In the genomic region with DNA sequence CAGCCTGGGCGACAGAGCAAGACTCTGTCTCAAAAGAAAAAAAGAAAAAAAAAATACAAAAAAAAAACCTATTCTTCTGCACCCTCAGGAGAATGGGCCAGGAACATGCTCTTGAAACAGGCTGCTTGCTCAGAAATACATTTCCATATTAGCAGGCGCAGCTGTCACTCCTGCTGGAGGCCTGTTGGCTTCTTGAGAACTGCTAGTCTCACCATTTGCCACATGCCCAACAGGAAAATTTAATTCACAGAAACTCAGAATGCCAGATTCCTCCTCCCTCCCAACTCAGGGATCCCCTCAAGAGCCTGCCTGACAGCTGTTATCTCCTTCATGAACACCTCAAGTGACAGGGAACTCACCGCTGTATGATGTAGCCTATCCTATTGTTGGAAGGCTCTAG, we compare ENCODE assay signal across 17 cellular contexts.
A peak's percentile ranks its signal among the peaks of the same experiment; 100 is the strongest.
DNase-seq lines count a peak whose midpoint lies in the region; ATAC-seq and TF ChIP-seq lines count a peak whose summit lies in the region.
"Had no signal": no experiment of that assay in that cellular context is flagged by ENCODE, and none has a peak within 500 bp of the region (broad histone marks: within the 10 kb centered on the region; RNA-seq: fewer than 3 reads in every experiment).

No MANE protein-coding gene starts in this region.

- no peaks in the 10 kb centered on the region for H3K9me3 Mint-ChIP-seq in activated CD4-positive, alpha-beta T cell treated with anti-CD3 and anti-CD28 coated beads, Interleukin-2, amount 10 ng/mL, durations not matched to agents 7 days and 5 days
- no peaks in the 10 kb centered on the region for H3K9me3 Mint-ChIP-seq in neural progenitor cell
- H3K9me3 Mint-ChIP-seq: CD8-positive, alpha-beta memory T cell; IgD-negative memory B cell had no signal

- TF ChIP-seq POLR2A in ovary (IDR thresholded peaks at IDR 0.05): no peak

- CTCF ChIA-PET in activated CD4-positive, alpha-beta T cell treated with anti-CD3 and anti-CD28 coated beads, Interleukin-2, amount 10 ng/mL, durations not matched to agents 7 days and 5 days (lab: Charles Lee): interaction anchor here (1.8 kb wide), 1 partner anchor 16 kb away, joined by 5 read pairs; no protein-coding TSS in a partner anchor

- H3K4me1 Mint-ChIP-seq in activated CD4-positive, alpha-beta T cell treated with anti-CD3 and anti-CD28 coated beads, Interleukin-2, amount 10 ng/mL, durations not matched to agents 7 days and 5 days: peaks cover 26% of the 10 kb centered on the region
- peaks cover 38% of the 10 kb centered on the region for H3K4me1 Mint-ChIP-seq in neural progenitor cell
- H3K4me1 Mint-ChIP-seq in T-helper 17 cell: peaks cover 11% of the 10 kb centered on the region
- H3K4me1 Mint-ChIP-seq: IgD-negative memory B cell had no signal

- no peak for ATAC-seq in T-helper 17 cell
- ATAC-seq in HG02763 (IDR thresholded peaks at IDR 0.05; ENCODE audit: unreplicated experiment): no peak
- ATAC-seq: PC-3 had no signal

- H3K27ac Mint-ChIP-seq in activated CD4-positive, alpha-beta T cell treated with anti-CD3 and anti-CD28 coated beads, Interleukin-2, amount 10 ng/mL, durations not matched to agents 7 days and 5 days: peak overlapping the region; percentile 19
- H3K27ac Mint-ChIP-seq in neural progenitor cell: peak overlapping the region; percentile 95
- H3K27ac Mint-ChIP-seq in T-helper 17 cell: no peak overlapping the region
- H3K27ac Mint-ChIP-seq: IgD-negative memory B cell had no signal

- H3K4me3 ChIP-seq in neural progenitor cell (no peak overlapping the region), ovary (no peak overlapping the region)
- H3K4me3 ChIP-seq: BLaER1 treated with 17β-estradiol and CSF1 and Interleukin-3, amounts not matched to agents 10 nM and 100 nM; SJSA1 had no signal

- no peak overlapping the region for H3K9ac ChIP-seq in neural progenitor cell
- H3K9ac ChIP-seq: BLaER1 treated with 17β-estradiol and CSF1 and Interleukin-3, amounts not matched to agents 10 nM and 100 nM had no signal

- peaks cover 57% of the 10 kb centered on the region for H3F3A ChIP-seq in neural progenitor cell (ENCODE audit: low read depth)

- TF ChIP-seq CTCF in neural progenitor cell (IDR thresholded peaks at IDR 0.05) (no peak), ovary (IDR thresholded peaks at IDR 0.05) (no peak)

- no peaks in the 10 kb centered on the region for H4K20me1 ChIP-seq in neural progenitor cell (ENCODE audit: low read depth)
- H4K20me1 ChIP-seq: BLaER1 treated with 17β-estradiol and CSF1 and Interleukin-3, amounts not matched to agents 10 nM and 100 nM had no signal

- H3K4me2 ChIP-seq in neural progenitor cell: no peak overlapping the region

- H2AFZ ChIP-seq in neural progenitor cell (replicated peaks): no peak overlapping the region

- H3K4me3 Mint-ChIP-seq in activated CD4-positive, alpha-beta T cell treated with anti-CD3 and anti-CD28 coated beads, Interleukin-2, amount 10 ng/mL, durations not matched to agents 7 days and 5 days: no peak overlapping the region
- no peak overlapping the region for H3K4me3 Mint-ChIP-seq in neural progenitor cell
- no peak overlapping the region for H3K4me3 Mint-ChIP-seq in T-helper 17 cell
- H3K4me3 Mint-ChIP-seq: CD8-positive, alpha-beta memory T cell; IgD-negative memory B cell had no signal

- H3K4me1 ChIP-seq in neural progenitor cell (peaks cover 45% of the 10 kb centered on the region), ovary (ENCODE audit: insufficient read depth) (peaks cover 2% of the 10 kb centered on the region)
- H3K4me1 ChIP-seq: SJSA1 had no signal

- intact Hi-C loops in ovary (cut with DNase I): loop anchor here in 3 of 4 donors (5.0 to 10.0 kb wide), 2 partner anchors 176 to 208 kb away; no protein-coding TSS in a partner anchor

- WGBS in ovary, 3 donors: 94 to 100% (median 96%) methylated on average over 3 of the region's 3 CpGs

- H3K79me2 ChIP-seq in neural progenitor cell (ENCODE audit: low read depth): no peaks in the 10 kb centered on the region

- POLR2A ChIA-PET in activated CD4-positive, alpha-beta T cell treated with anti-CD3 and anti-CD28 coated beads, Interleukin-2, amount 10 ng/mL, durations not matched to agents 7 days and 5 days (lab: Charles Lee): no interaction called here

- H3K27me3 ChIP-seq in neural progenitor cell: no peaks in the 10 kb centered on the region
- no peaks in the 10 kb centered on the region for H3K27me3 ChIP-seq in ovary
- H3K27me3 ChIP-seq: BLaER1 treated with 17β-estradiol and CSF1 and Interleukin-3, amounts not matched to agents 10 nM and 100 nM; SJSA1 had no signal

- no peak for TF ChIP-seq EP300 in ovary (IDR thresholded peaks at IDR 0.05)

- peaks cover 22% of the 10 kb centered on the region for H3K36me3 Mint-ChIP-seq in activated CD4-positive, alpha-beta T cell treated with anti-CD3 and anti-CD28 coated beads, Interleukin-2, amount 10 ng/mL, durations not matched to agents 7 days and 5 days (ENCODE audit: low read depth)
- H3K36me3 Mint-ChIP-seq in neural progenitor cell: no peaks in the 10 kb centered on the region
- peaks cover 7% of the 10 kb centered on the region for H3K36me3 Mint-ChIP-seq in T-helper 17 cell (ENCODE audit: low read depth)
- H3K36me3 Mint-ChIP-seq: IgD-negative memory B cell had no signal

- H3K36me3 ChIP-seq in neural progenitor cell (no peaks in the 10 kb centered on the region), ovary (no peaks in the 10 kb centered on the region)
- H3K36me3 ChIP-seq: SJSA1 had no signal

- H3K27ac ChIP-seq in neural progenitor cell: peak overlapping the region; percentile 98
- no peak overlapping the region for H3K27ac ChIP-seq in ovary
- H3K27ac ChIP-seq: BLaER1 treated with 17β-estradiol and CSF1 and Interleukin-3, amounts not matched to agents 10 nM and 100 nM; SJSA1 had no signal

- H3K9me3 ChIP-seq in neural progenitor cell (ENCODE audit: low read depth): no peaks in the 10 kb centered on the region
- no peaks in the 10 kb centered on the region for H3K9me3 ChIP-seq in T-helper 17 cell (ENCODE audit: control insufficient read depth, low read length, poor library complexity, severe bottlenecking)
- no peaks in the 10 kb centered on the region for H3K9me3 ChIP-seq in ovary
- H3K9me3 ChIP-seq: SJSA1 had no signal

- H3K27me3 Mint-ChIP-seq in activated CD4-positive, alpha-beta T cell treated with anti-CD3 and anti-CD28 coated beads, Interleukin-2, amount 10 ng/mL, durations not matched to agents 7 days and 5 days: no peaks in the 10 kb centered on the region
- H3K27me3 Mint-ChIP-seq in neural progenitor cell (ENCODE audit: insufficient read depth, low read depth) (peaks cover 10% of the 10 kb centered on the region), T-helper 17 cell (no peaks in the 10 kb centered on the region)
- H3K27me3 Mint-ChIP-seq: CD8-positive, alpha-beta memory T cell; IgD-negative memory B cell had no signal

- no peak for DNase-seq in activated CD4-positive, alpha-beta T cell treated with anti-CD3 and anti-CD28 coated beads, Interleukin-2, amount 10 ng/mL, durations not matched to agents 7 days and 5 days
- DNase-seq in activated CD4-positive, alpha-beta T cell treated with anti-CD3 and anti-CD28 coated beads for 1 hour: no peak
- DNase-seq in NCI-H2171 treated with DMSO at 0.1 percent for 48 hours (lab: John Stamatoyannopoulos, UW) (peak; percentile 89), cerebellum (ENCODE audit: low spot score) (peak; percentile 10), neural progenitor cell (ENCODE audit: low spot score) (no peak), T-helper 17 cell (no peak), ovary (no peak)
- DNase-seq: CD8-positive, alpha-beta memory T cell; GOT3; Kasumi-1; NCI-H1105 treated with DMSO at 0.1 percent for 48 hours; NCI-H187 treated with DMSO at 0.1 percent for 48 hours; PC-3 had no signal

Comparison
In these comparisons a context has a peak if more than half of its experiments do, and no peak if none do; other contexts are left out.
1. DNase-seq: peak in NCI-H2171 treated with DMSO at 0.1 percent for 48 hours (single experiment) and cerebellum (single experiment); none in activated CD4-positive, alpha-beta T cell treated with anti-CD3 and anti-CD28 coated beads, Interleukin-2, amount 10 ng/mL, durations not matched to agents 7 days and 5 days (single experiment), activated CD4-positive, alpha-beta T cell treated with anti-CD3 and anti-CD28 coated beads for 1 hour (single experiment), neural progenitor cell (single experiment), T-helper 17 cell (0 of 3) and ovary (0 of 5).